ENCODE assay signal across 18 cellular contexts in genomic region chr11:112241486-112241885, GRCh38. TPM values are rescaled to one million over a fixed set of nuclear protein-coding genes. Genes with fewer than 3 reads are reported as not detected.
A peak's percentile ranks its signal among the peaks of the same experiment; 100 is the strongest.
DNase-seq lines count a peak whose midpoint lies in the region; ATAC-seq and TF ChIP-seq lines count a peak whose summit lies in the region.
"Had no signal": no experiment of that assay in that cellular context is flagged by ENCODE, and none has a peak within 500 bp of the region (broad histone marks: within the 10 kb centered on the region; RNA-seq: fewer than 3 reads in every experiment).

No MANE protein-coding gene starts in this region.

- intact Hi-C loops in Panc1 (cut with micrococcal nuclease; ENCODE audit: unreplicated experiment), result no loop called here

- BruUV-seq in Panc1 (replicated peaks; lab: Mats Ljungman, UMichigan), result no TSS peak

- H3K4me3 ChIP-seq in BJ (ENCODE audit: low read depth, low read length) (no peak overlapping the region), Panc1 (ENCODE audit: low read depth in 2 of 2, low read length in 2 of 2) (no peak overlapping the region), fibroblast of pulmonary artery (replicated peaks; ENCODE audit: low read depth, low read length) (no peak overlapping the region), retinal pigment epithelial cell (ENCODE audit: low read length) (no peak overlapping the region)
- H3K4me3 ChIP-seq: HAP-1, thyroid gland had no signal

- CTCF ChIA-PET in BJ (lab: Yijun Ruan, JAX), result interaction anchor here (2.4 kb wide), 1 partner anchor 38 kb away, joined by 13 read pairs; no protein-coding TSS in a partner anchor
- CTCF ChIA-PET in Panc1 (lab: Charles Lee), result no interaction called here

- POLR2A ChIA-PET in BJ (lab: Charles Lee), result interaction anchor here (1.0 kb wide), 1 partner anchor 10 kb away, joined by 4 read pairs; no protein-coding TSS in a partner anchor
- POLR2A ChIA-PET in Panc1 (lab: Charles Lee), result no interaction called here

- in situ Hi-C loops in Panc1 (cut with HindIII; ENCODE audit: low pct_unique_long_range_greater_than_20kb, low sequenced_read_pairs), result no loop called here

- peaks cover 5% of the 10 kb centered on the region for H3K36me3 ChIP-seq in BJ (ENCODE audit: control insufficient read depth, insufficient read depth, low read length)
- H3K36me3 ChIP-seq in Panc1 (ENCODE audit: control insufficient read depth, insufficient read depth, low read length), result peaks cover 1% of the 10 kb centered on the region

- no peaks in the 10 kb centered on the region for H3K9me3 ChIP-seq in Panc1 (ENCODE audit: control insufficient read depth, insufficient read depth, low read depth, low read length)
- H3K9me3 ChIP-seq: HAP-1, thyroid gland had no signal

- peaks cover 3% of the 10 kb centered on the region for H3K4me1 ChIP-seq in Panc1 (ENCODE audit: control insufficient read depth, insufficient read depth, low read length)
- H3K4me1 ChIP-seq: HAP-1, parathyroid adenoma, thyroid gland had no signal

- peak; percentile 84 for DNase-seq in BJ (ENCODE audit: low read depth)
- no peak for DNase-seq in Panc1 (ENCODE audit: low read depth, low spot score)
- DNase-seq in fibroblast of pulmonary artery (ENCODE audit: low read depth), result peak; percentile 71
- DNase-seq in retinal pigment epithelial cell (ENCODE audit: low read depth), result peak; percentile 64
- DNase-seq in COR-L47 (lab: John Stamatoyannopoulos, UW), result no peak
- DNase-seq in NCI-H2227 (lab: John Stamatoyannopoulos, UW; ENCODE audit: unreplicated experiment), result no peak
- DNase-seq: activated CD4-positive, CD25-positive, alpha-beta regulatory T cell treated with anti-CD3 and anti-CD28 coated beads, Interleukin-2, amount 50 U/mL, for 72 hours; C1 segment of cervical spinal cord; NCI-H1694 treated with DMSO at 0.1 percent for 48 hours; T-helper 2 cell; thyroid gland had no signal

- no peak overlapping the region for H3K27ac ChIP-seq in Panc1 (ENCODE audit: low read length)
- H3K27ac ChIP-seq: parathyroid adenoma, RWPE1 had no signal

- H3K27me3 ChIP-seq in BJ (ENCODE audit: control insufficient read depth, insufficient read depth, low read length) (no peaks in the 10 kb centered on the region), Panc1 (ENCODE audit: control insufficient read depth, insufficient read depth, low read length) (no peaks in the 10 kb centered on the region)
- H3K27me3 ChIP-seq: thyroid gland had no signal

- TF ChIP-seq CTCF in BJ (IDR thresholded peaks at IDR 0.05; ENCODE audit: insufficient read depth, low read depth, low read length) (no peak), Panc1 (IDR thresholded peaks at IDR 0.05) (no peak), fibroblast of pulmonary artery (IDR thresholded peaks at IDR 0.05; ENCODE audit: low read length, missing control alignments) (no peak), retinal pigment epithelial cell (conservative IDR thresholded peaks at IDR 0.05; ENCODE audit: low read depth, low read length) (no peak)

- ATAC-seq in Panc1 (0 out of 2 replicates have a peak, but pooled peaks have one; percentile 51), HG03460 (IDR thresholded peaks at IDR 0.05; ENCODE audit: unreplicated experiment) (no peak), GM18868 (IDR thresholded peaks at IDR 0.05; ENCODE audit: unreplicated experiment) (no peak)
- ATAC-seq: activated naive CD4-positive, alpha-beta T cell treated with anti-CD3 and anti-CD28 coated beads, Interleukin-2, amount 50 U/mL, for 72 hours; esophagus mucosa had no signal

RNA-seq across cellular contexts. Expression of gene PTS, which starts 15.3 kb away (rescaled TPM):
- 21.3 and 53.4 TPM in 2 replicates for polyA plus RNA-seq in BJ (2011; rRNA removed)
- 16.8 and 17.7 TPM in 2 replicates for polyA minus RNA-seq in BJ (2011; rRNA and poly(A)+ RNA removed)
- 64.2 TPM for total RNA-seq in Panc1 (2021; ENCODE audit: unreplicated experiment)
- polyA plus RNA-seq in Panc1 (2012; ENCODE audit: insufficient read length), result 54.2 TPM

RNA-seq across cellular contexts. Expression of gene PLET1, which starts 19.2 kb away (rescaled TPM):
- not detected in 2 replicates for polyA plus RNA-seq in BJ (2011; rRNA removed)
- not detected in 2 replicates for polyA minus RNA-seq in BJ (2011; rRNA and poly(A)+ RNA removed)
- total RNA-seq in Panc1 (2021; ENCODE audit: unreplicated experiment), result not detected
- polyA plus RNA-seq in Panc1 (2012; ENCODE audit: insufficient read length), result not detected
- total RNA-seq: activated naive CD4-positive, alpha-beta T cell treated with anti-CD3 and anti-CD28 coated beads, Interleukin-2, amount 50 U/mL, for 72 hours; esophagus mucosa; thyroid gland had no signal

Comparison
In these comparisons a context has a peak if more than half of its experiments do, and no peak if none do; other contexts are left out.
1. DNase-seq: peak in BJ (single experiment), fibroblast of pulmonary artery (single experiment) and retinal pigment epithelial cell (single experiment); none in Panc1 (single experiment), COR-L47 (single experiment) and NCI-H2227 (single experiment).